ENCODE assay signal across 29 cellular contexts in the genomic region with DNA sequence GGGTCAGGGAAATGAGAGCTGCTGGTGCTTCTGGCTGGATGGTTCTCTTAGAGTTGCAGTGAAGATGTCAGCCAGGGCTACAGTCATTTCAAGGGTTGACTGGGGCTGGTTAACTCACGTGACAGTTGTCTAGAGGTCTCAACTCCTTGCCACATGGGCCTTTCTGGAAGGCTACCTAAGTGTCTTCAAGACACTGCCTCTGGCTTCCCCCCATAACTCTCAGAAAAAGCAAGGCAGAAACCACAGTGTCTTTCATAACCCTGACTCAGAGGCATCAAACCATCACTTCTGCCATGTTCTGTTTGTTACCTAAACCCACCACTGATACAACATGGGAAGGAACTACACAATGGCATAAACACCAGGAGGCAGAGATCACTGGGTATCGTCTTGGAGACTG.
"Had no signal": no experiment of that assay in that cellular context is flagged by ENCODE, and none has a peak within 500 bp of the region (broad histone marks: within the 10 kb centered on the region; RNA-seq: fewer than 3 reads in every experiment).

No MANE protein-coding gene starts in this region.

- H3K4me1 Mint-ChIP-seq: activated CD4-positive, alpha-beta memory T cell treated with anti-CD3 and anti-CD28 coated beads, Interleukin-2, amount 10 ng/mL, durations not matched to agents 7 days and 5 days; activated CD4-positive, alpha-beta T cell treated with anti-CD3 and anti-CD28 coated beads for 36 hours; activated CD4-positive, alpha-beta T cell treated with anti-CD3 and anti-CD28 coated beads, Interleukin-2, amount 10 ng/mL, durations not matched to agents 24 days and 14 days had no signal

- H3K27ac Mint-ChIP-seq: activated CD4-positive, alpha-beta memory T cell treated with anti-CD3 and anti-CD28 coated beads, Interleukin-2, amount 10 ng/mL, durations not matched to agents 7 days and 5 days; activated CD4-positive, alpha-beta T cell treated with anti-CD3 and anti-CD28 coated beads for 36 hours; activated CD4-positive, alpha-beta T cell treated with anti-CD3 and anti-CD28 coated beads, Interleukin-2, amount 10 ng/mL, durations not matched to agents 24 days and 14 days; activated naive CD8-positive, alpha-beta T cell; activated T-cell treated with anti-CD3 and anti-CD28 coated beads, Interleukin-2, amount 50 U/mL, for 24 hours; activated T-cell treated with anti-CD3 and anti-CD28 coated beads, Interleukin-2, amount 50 U/mL, for 72 hours had no signal

- FAIRE-seq: endothelial cell of umbilical vein had no signal

- H3K27me3 Mint-ChIP-seq: activated CD4-positive, alpha-beta memory T cell treated with anti-CD3 and anti-CD28 coated beads, Interleukin-2, amount 10 ng/mL, durations not matched to agents 7 days and 5 days; activated CD4-positive, alpha-beta T cell treated with anti-CD3 and anti-CD28 coated beads, Interleukin-2, amount 10 ng/mL, durations not matched to agents 24 days and 14 days; activated naive CD8-positive, alpha-beta T cell had no signal

- DNase-seq: activated CD4-positive, alpha-beta memory T cell treated with anti-CD3 and anti-CD28 coated beads, Interleukin-2, amount 10 ng/mL, durations not matched to agents 7 days and 5 days; activated CD4-positive, alpha-beta T cell treated with anti-CD3 and anti-CD28 coated beads for 36 hours; activated CD4-positive, alpha-beta T cell treated with anti-CD3 and anti-CD28 coated beads, Interleukin-2, amount 10 ng/mL, durations not matched to agents 24 days and 14 days; activated CD4-positive, alpha-beta T cell treated with anti-CD3 and anti-CD28 coated beads, Interleukin-2, amount 50 U/mL, for 4 hours; activated CD4-positive, CD25-positive, alpha-beta regulatory T cell; activated CD4-positive, CD25-positive, alpha-beta regulatory T cell treated with anti-CD3 and anti-CD28 coated beads, Interleukin-2, amount 50 U/mL, for 72 hours; activated CD8-positive, alpha-beta memory T cell treated with anti-CD3 and anti-CD28 coated beads, Interleukin-2, amount 50 U/mL, for 48 hours; activated gamma-delta T cell treated with Interleukin-2 at 50 U/mL for 16 hours; activated naive CD4-positive, alpha-beta T cell treated with anti-CD3 and anti-CD28 coated beads, Interleukin-2, amount 50 U/mL, for 16 hours; activated naive CD4-positive, alpha-beta T cell treated with Interleukin-2 at 50 U/mL for 16 hours; activated T-cell treated with anti-CD3 and anti-CD28 coated beads for 4 hours; activated T-cell treated with anti-CD3 and anti-CD28 coated beads, Interleukin-2, amount 50 U/mL, for 24 hours; activated T-cell treated with anti-CD3 and anti-CD28 coated beads, Interleukin-2, amount 50 U/mL, for 72 hours; amygdala; aorta; body of pancreas; central memory CD4-positive, alpha-beta T cell; cerebellar nuclear complex; colonic mucosa; effector CD8-positive, alpha-beta T cell; esophagus squamous epithelium; foreskin melanocyte; heart right ventricle; T-helper 2 cell had no signal

- H3K4me1 ChIP-seq: body of pancreas, colonic mucosa, esophagus squamous epithelium, gastroesophageal sphincter, heart right ventricle had no signal

- H3K4me3 ChIP-seq: body of pancreas, cardiac muscle cell, colonic mucosa, esophagus squamous epithelium, gastroesophageal sphincter, heart right ventricle had no signal

- H3K36me3 ChIP-seq: cardiac muscle cell, colonic mucosa, esophagus squamous epithelium, gastroesophageal sphincter, heart right ventricle had no signal

- H3K27me3 ChIP-seq: body of pancreas, cardiac muscle cell, colonic mucosa, esophagus squamous epithelium, gastroesophageal sphincter, heart right ventricle had no signal

- ATAC-seq: activated CD4-positive, alpha-beta T cell treated with anti-CD3 and anti-CD28 coated beads for 36 hours; activated T-cell treated with anti-CD3 and anti-CD28 coated beads, Interleukin-2, amount 50 U/mL, for 72 hours; body of pancreas; gastroesophageal sphincter; heart right ventricle had no signal

- H3K27ac ChIP-seq: body of pancreas, cardiac muscle cell, colonic mucosa, epithelial cell of prostate, esophagus squamous epithelium, gastroesophageal sphincter, heart right ventricle had no signal

- H3K9me3 ChIP-seq: body of pancreas, colonic mucosa, esophagus squamous epithelium had no signal

- H3K4me3 Mint-ChIP-seq: activated CD4-positive, alpha-beta memory T cell treated with anti-CD3 and anti-CD28 coated beads, Interleukin-2, amount 10 ng/mL, durations not matched to agents 7 days and 5 days; activated CD4-positive, alpha-beta T cell treated with anti-CD3 and anti-CD28 coated beads for 36 hours; activated CD4-positive, alpha-beta T cell treated with anti-CD3 and anti-CD28 coated beads, Interleukin-2, amount 10 ng/mL, durations not matched to agents 24 days and 14 days; activated naive CD8-positive, alpha-beta T cell; activated T-cell treated with anti-CD3 and anti-CD28 coated beads, Interleukin-2, amount 50 U/mL, for 24 hours; activated T-cell treated with anti-CD3 and anti-CD28 coated beads, Interleukin-2, amount 50 U/mL, for 72 hours had no signal

- H3K9me3 Mint-ChIP-seq: activated CD4-positive, alpha-beta memory T cell treated with anti-CD3 and anti-CD28 coated beads, Interleukin-2, amount 10 ng/mL, durations not matched to agents 7 days and 5 days; activated CD4-positive, alpha-beta T cell treated with anti-CD3 and anti-CD28 coated beads, Interleukin-2, amount 10 ng/mL, durations not matched to agents 24 days and 14 days; activated T-cell treated with anti-CD3 and anti-CD28 coated beads, Interleukin-2, amount 50 U/mL, for 24 hours had no signal

- H3K36me3 Mint-ChIP-seq: activated naive CD8-positive, alpha-beta T cell had no signal
